18 cellular contexts compared by ENCODE assay signal in genomic region chr3:130341882-130342281, GRCh38. TPM values are rescaled to one million over a fixed set of nuclear protein-coding genes. Genes with fewer than 3 reads are reported as not detected.
A peak's percentile ranks its signal among the peaks of the same experiment; 100 is the strongest.
DNase-seq lines count a peak whose midpoint lies in the region; ATAC-seq and TF ChIP-seq lines count a peak whose summit lies in the region.
"Had no signal": no experiment of that assay in that cellular context is flagged by ENCODE, and none has a peak within 500 bp of the region (broad histone marks: within the 10 kb centered on the region; RNA-seq: fewer than 3 reads in every experiment).

No MANE protein-coding gene starts in this region.

- peaks cover 2 to 4% of the 10 kb centered on the region in 2 donors for H3K36me3 Mint-ChIP-seq in activated T-cell treated with anti-CD3 and anti-CD28 coated beads, Interleukin-2, amount 50 U/mL, for 72 hours (ENCODE audit: insufficient read depth in 2 of 2)
- no peaks in the 10 kb centered on the region for H3K36me3 Mint-ChIP-seq in activated T-cell treated with anti-CD3 and anti-CD28 coated beads, Interleukin-2, amount 50 U/mL, for 4 hours (ENCODE audit: insufficient read depth)

- no peaks in the 10 kb centered on the region for H3K4me1 ChIP-seq in left lung
- H3K4me1 ChIP-seq: HAP-1 had no signal

- H3K27ac ChIP-seq in left lung (no peak overlapping the region), substantia nigra (ENCODE audit: low read depth, low read length, poor library complexity, severe bottlenecking) (no peak overlapping the region)

- no peaks in the 10 kb centered on the region for H3K36me3 ChIP-seq in left lung
- H3K36me3 ChIP-seq: HAP-1 had no signal

- ATAC-seq in activated T-cell treated with anti-CD3 and anti-CD28 coated beads, Interleukin-2, amount 50 U/mL, for 72 hours (replicated peaks in 1 of 2), result peak; percentile 29 to 59
- ATAC-seq in activated T-cell treated with anti-CD3 and anti-CD28 coated beads, Interleukin-2, amount 50 U/mL, for 4 hours, result no peak
- ATAC-seq in left lung (peak; percentile 48), GM19452 (IDR thresholded peaks at IDR 0.05; ENCODE audit: unreplicated experiment) (no peak)

- DNase-seq in activated T-cell treated with anti-CD3 and anti-CD28 coated beads, Interleukin-2, amount 50 U/mL, for 72 hours, result no peak
- DNase-seq in activated T-cell treated with anti-CD3 and anti-CD28 coated beads, Interleukin-2, amount 50 U/mL, for 4 hours, result no peak
- DNase-seq in H4 (ENCODE audit: low spot score) (peak; percentile 25), astrocyte of the hippocampus (ENCODE audit: low read depth, low spot score) (peak; percentile 9), left lung (no peak), substantia nigra (lab: John Stamatoyannopoulos, UW) (no peak)
- no peak for DNase-seq in activated CD8-positive, alpha-beta memory T cell treated with anti-CD3 and anti-CD28 coated beads, Interleukin-2, amount 50 U/mL, for 4 hours
- DNase-seq: ACHN; C1 segment of cervical spinal cord; Calu3; CD4-positive, alpha-beta T cell; DMS 273 treated with DMSO at 0.1 percent for 48 hours; DMS79; EL; GOT3 had no signal

- H3K27me3 Mint-ChIP-seq in activated T-cell treated with anti-CD3 and anti-CD28 coated beads, Interleukin-2, amount 50 U/mL, for 72 hours (ENCODE audit: low read depth), result peaks cover 39% of the 10 kb centered on the region
- peaks cover 19% of the 10 kb centered on the region for H3K27me3 Mint-ChIP-seq in activated T-cell treated with anti-CD3 and anti-CD28 coated beads, Interleukin-2, amount 50 U/mL, for 4 hours (ENCODE audit: low read depth)

- peaks cover 9 to 15% of the 10 kb centered on the region in 2 donors for H3K9me3 Mint-ChIP-seq in activated T-cell treated with anti-CD3 and anti-CD28 coated beads, Interleukin-2, amount 50 U/mL, for 72 hours
- peaks cover 17% of the 10 kb centered on the region for H3K9me3 Mint-ChIP-seq in activated T-cell treated with anti-CD3 and anti-CD28 coated beads, Interleukin-2, amount 50 U/mL, for 4 hours

- peaks cover 0 to 17% of the 10 kb centered on the region in 2 donors for H3K9me3 ChIP-seq in left lung
- H3K9me3 ChIP-seq: HAP-1 had no signal

- H3K27ac Mint-ChIP-seq in activated T-cell treated with anti-CD3 and anti-CD28 coated beads, Interleukin-2, amount 50 U/mL, for 72 hours, result no peak overlapping the region
- H3K27ac Mint-ChIP-seq: CD4-positive, alpha-beta T cell had no signal

- no peak for TF ChIP-seq CTCF in left lung (IDR thresholded peaks at IDR 0.05)

- H3K4me1 Mint-ChIP-seq in activated T-cell treated with anti-CD3 and anti-CD28 coated beads, Interleukin-2, amount 50 U/mL, for 72 hours (ENCODE audit: low read depth), result peaks cover 12% of the 10 kb centered on the region
- no peaks in the 10 kb centered on the region for H3K4me1 Mint-ChIP-seq in activated T-cell treated with anti-CD3 and anti-CD28 coated beads, Interleukin-2, amount 50 U/mL, for 4 hours (ENCODE audit: low read depth)

- H3K27me3 ChIP-seq in left lung, result peaks cover 14 to 27% of the 10 kb centered on the region in 2 donors

- no peak overlapping the region for H3K4me3 Mint-ChIP-seq in activated T-cell treated with anti-CD3 and anti-CD28 coated beads, Interleukin-2, amount 50 U/mL, for 72 hours
- H3K4me3 Mint-ChIP-seq in activated T-cell treated with anti-CD3 and anti-CD28 coated beads, Interleukin-2, amount 50 U/mL, for 4 hours, result no peak overlapping the region
- H3K4me3 Mint-ChIP-seq: CD4-positive, alpha-beta T cell had no signal

- H3K4me3 ChIP-seq in left lung, result no peak overlapping the region
- H3K4me3 ChIP-seq: HAP-1 had no signal

- intact Hi-C loops in left lung (cut with DNase I), result no loop called here

RNA-seq across cellular contexts. Expression of gene COL6A5, which starts 3.6 kb away (rescaled TPM):
- not detected for total RNA-seq in activated T-cell treated with anti-CD3 and anti-CD28 coated beads, Interleukin-2, amount 50 U/mL, for 72 hours
- total RNA-seq in activated T-cell treated with anti-CD3 and anti-CD28 coated beads, Interleukin-2, amount 50 U/mL, for 4 hours, result not detected
- not detected in 2 replicates for total RNA-seq in H4 (2014; rRNA removed; shearing (Covaris generic))
- 1 to 10 TPM in 1 of 2 donors, under 1 TPM in 1; 0.93 to 7.9 TPM for total RNA-seq in left lung
- total RNA-seq: Calu3; CD4-positive, alpha-beta T cell; HT-29 had no signal

Comparison
In these comparisons a context has a peak if more than half of its experiments do, and no peak if none do; other contexts are left out.
1. ATAC-seq: peak in activated T-cell treated with anti-CD3 and anti-CD28 coated beads, Interleukin-2, amount 50 U/mL, for 72 hours (2 of 2) and left lung (single experiment); none in activated T-cell treated with anti-CD3 and anti-CD28 coated beads, Interleukin-2, amount 50 U/mL, for 4 hours (0 of 2) and GM19452 (single experiment).
2. DNase-seq: peak in H4 (single experiment) and astrocyte of the hippocampus (single experiment); none in activated T-cell treated with anti-CD3 and anti-CD28 coated beads, Interleukin-2, amount 50 U/mL, for 72 hours (0 of 2), activated T-cell treated with anti-CD3 and anti-CD28 coated beads, Interleukin-2, amount 50 U/mL, for 4 hours (single experiment), left lung (0 of 2), activated CD8-positive, alpha-beta memory T cell treated with anti-CD3 and anti-CD28 coated beads, Interleukin-2, amount 50 U/mL, for 4 hours (single experiment) and substantia nigra (0 of 49).